ENCODE assay signal across 1 cellular context in the genomic region with DNA sequence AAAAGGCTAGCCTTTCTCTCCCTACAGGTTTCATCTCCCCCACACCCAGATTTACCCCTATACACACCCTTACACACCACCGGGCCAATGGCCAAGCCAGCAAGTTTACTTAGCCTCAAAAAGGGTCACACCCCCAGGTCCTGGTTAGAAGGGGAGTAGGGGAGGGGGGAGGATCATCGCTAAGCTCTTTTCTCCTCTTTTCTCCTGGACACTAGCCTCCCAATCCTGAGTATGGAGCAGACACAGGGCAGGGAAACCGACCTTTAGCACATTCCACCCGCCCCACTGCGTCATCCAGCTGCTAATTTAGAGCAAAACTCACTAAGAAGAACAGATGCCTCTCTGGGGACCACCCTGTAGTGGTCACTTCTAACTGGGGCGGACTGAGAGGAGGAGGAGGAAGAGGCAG.
A peak's percentile ranks its signal among the peaks of the same experiment; 100 is the strongest.
TF ChIP-seq lines count a peak whose summit lies in the region.

No MANE protein-coding gene starts in this region.

TF ChIP-seq in HepG2, 621 proteins besides CTCF, POLR2A, EP300 and RAD21 (continued from another document and continues in another):
- TF ChIP-seq, protein P1, sequence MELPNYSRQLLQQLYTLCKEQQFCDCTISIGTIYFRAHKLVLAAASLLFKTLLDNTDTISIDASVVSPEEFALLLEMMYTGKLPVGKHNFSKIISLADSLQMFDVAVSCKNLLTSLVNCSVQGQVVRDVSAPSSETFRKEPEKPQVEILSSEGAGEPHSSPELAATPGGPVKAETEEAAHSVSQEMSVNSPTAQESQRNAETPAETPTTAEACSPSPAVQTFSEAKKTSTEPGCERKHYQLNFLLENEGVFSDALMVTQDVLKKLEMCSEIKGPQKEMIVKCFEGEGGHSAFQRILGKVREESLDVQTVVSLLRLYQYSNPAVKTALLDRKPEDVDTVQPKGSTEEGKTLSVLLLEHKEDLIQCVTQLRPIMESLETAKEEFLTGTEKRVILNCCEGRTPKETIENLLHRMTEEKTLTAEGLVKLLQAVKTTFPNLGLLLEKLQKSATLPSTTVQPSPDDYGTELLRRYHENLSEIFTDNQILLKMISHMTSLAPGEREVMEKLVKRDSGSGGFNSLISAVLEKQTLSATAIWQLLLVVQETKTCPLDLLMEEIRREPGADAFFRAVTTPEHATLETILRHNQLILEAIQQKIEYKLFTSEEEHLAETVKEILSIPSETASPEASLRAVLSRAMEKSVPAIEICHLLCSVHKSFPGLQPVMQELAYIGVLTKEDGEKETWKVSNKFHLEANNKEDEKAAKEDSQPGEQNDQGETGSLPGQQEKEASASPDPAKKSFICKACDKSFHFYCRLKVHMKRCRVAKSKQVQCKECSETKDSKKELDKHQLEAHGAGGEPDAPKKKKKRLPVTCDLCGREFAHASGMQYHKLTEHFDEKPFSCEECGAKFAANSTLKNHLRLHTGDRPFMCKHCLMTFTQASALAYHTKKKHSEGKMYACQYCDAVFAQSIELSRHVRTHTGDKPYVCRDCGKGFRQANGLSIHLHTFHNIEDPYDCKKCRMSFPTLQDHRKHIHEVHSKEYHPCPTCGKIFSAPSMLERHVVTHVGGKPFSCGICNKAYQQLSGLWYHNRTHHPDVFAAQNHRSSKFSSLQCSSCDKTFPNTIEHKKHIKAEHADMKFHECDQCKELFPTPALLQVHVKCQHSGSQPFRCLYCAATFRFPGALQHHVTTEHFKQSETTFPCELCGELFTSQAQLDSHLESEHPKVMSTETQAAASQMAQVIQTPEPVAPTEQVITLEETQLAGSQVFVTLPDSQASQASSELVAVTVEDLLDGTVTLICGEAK (IDR thresholded peaks at IDR 0.05), result no peak
- TF ChIP-seq, protein P1 (CRISPR knock-in tag; IDR thresholded peaks at IDR 0.05), result no peak
- TF ChIP-seq RNF2 (conservative IDR thresholded peaks at IDR 0.05; ENCODE audit: low read depth) (no peak), ZNF484 (CRISPR knock-in tag; IDR thresholded peaks at IDR 0.05; ENCODE audit: borderline replicate concordance, low read depth) (no peak), ZKSCAN1 (IDR thresholded peaks at IDR 0.05; ENCODE audit: low read length) (no peak), ZBTB10 (CRISPR knock-in tag; IDR thresholded peaks at IDR 0.05; ENCODE audit: borderline replicate concordance) (no peak), CBX2 (IDR thresholded peaks at IDR 0.05; ENCODE audit: low read depth, low read length) (no peak), CBX2 (CRISPR knock-in tag; IDR thresholded peaks at IDR 0.05; ENCODE audit: low read depth) (no peak), THAP11 (CRISPR knock-in tag; IDR thresholded peaks at IDR 0.05) (peak; percentile 23; the same call in 1 of the 2 replicates), SOX6 (IDR thresholded peaks at IDR 0.05) (no peak), SOX6 (CRISPR knock-in tag; IDR thresholded peaks at IDR 0.05) (0 out of 2 replicates have a peak, but pooled peaks have one; percentile 32), RERE (CRISPR knock-in tag; IDR thresholded peaks at IDR 0.05; ENCODE audit: low read depth) (no peak), MXD1 (CRISPR knock-in tag; IDR thresholded peaks at IDR 0.05) (no peak), ZNF703 (CRISPR knock-in tag; IDR thresholded peaks at IDR 0.05; ENCODE audit: borderline replicate concordance) (no peak), ATAD3A (CRISPR knock-in tag; IDR thresholded peaks at IDR 0.05) (no peak), TBP (CRISPR knock-in tag; IDR thresholded peaks at IDR 0.05) (no peak), BORCS8-MEF2B (CRISPR knock-in tag; IDR thresholded peaks at IDR 0.05) (no peak), ZBTB39 (CRISPR knock-in tag; IDR thresholded peaks at IDR 0.05) (no peak), NFYC (CRISPR knock-in tag; IDR thresholded peaks at IDR 0.05) (no peak), HNRNPUL1 (IDR thresholded peaks at IDR 0.05; ENCODE audit: low read depth, low read length) (no peak), TFDP1 (CRISPR knock-in tag; IDR thresholded peaks at IDR 0.05; ENCODE audit: borderline replicate concordance) (no peak), GABPA (IDR thresholded peaks at IDR 0.05; ENCODE audit: low read depth, low read length) (no peak), GABPA (CRISPR knock-in tag; IDR thresholded peaks at IDR 0.05; ENCODE audit: low read depth) (no peak), ZSCAN12 (CRISPR knock-in tag; IDR thresholded peaks at IDR 0.05) (no peak), ZNF326 (CRISPR knock-in tag; IDR thresholded peaks at IDR 0.05; ENCODE audit: borderline replicate concordance) (no peak), FOXK2 (IDR thresholded peaks at IDR 0.05) (no peak), TARDBP (CRISPR knock-in tag; IDR thresholded peaks at IDR 0.05) (0 out of 2 replicates have a peak, but pooled peaks have one; percentile 25)
- TF ChIP-seq, protein P2, sequence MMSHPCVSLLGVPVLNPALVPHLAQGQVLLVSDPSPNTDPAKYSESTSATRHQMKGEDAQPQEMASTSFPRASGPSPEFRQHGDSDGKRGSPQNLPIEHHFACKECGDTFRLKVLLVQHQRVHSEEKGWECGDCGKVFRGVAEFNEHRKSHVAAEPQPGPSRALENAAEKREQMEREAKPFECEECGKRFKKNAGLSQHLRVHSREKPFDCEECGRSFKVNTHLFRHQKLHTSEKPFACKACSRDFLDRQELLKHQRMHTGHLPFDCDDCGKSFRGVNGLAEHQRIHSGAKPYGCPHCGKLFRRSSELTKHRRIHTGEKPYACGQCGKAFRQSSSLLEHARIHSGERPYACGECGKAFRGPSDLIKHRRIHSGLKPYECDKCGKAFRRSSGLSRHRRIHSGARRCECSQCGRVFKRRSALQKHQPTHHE (CRISPR knock-in tag; IDR thresholded peaks at IDR 0.05; ENCODE audit: borderline replicate concordance), result no peak
- TF ChIP-seq, protein P3, sequence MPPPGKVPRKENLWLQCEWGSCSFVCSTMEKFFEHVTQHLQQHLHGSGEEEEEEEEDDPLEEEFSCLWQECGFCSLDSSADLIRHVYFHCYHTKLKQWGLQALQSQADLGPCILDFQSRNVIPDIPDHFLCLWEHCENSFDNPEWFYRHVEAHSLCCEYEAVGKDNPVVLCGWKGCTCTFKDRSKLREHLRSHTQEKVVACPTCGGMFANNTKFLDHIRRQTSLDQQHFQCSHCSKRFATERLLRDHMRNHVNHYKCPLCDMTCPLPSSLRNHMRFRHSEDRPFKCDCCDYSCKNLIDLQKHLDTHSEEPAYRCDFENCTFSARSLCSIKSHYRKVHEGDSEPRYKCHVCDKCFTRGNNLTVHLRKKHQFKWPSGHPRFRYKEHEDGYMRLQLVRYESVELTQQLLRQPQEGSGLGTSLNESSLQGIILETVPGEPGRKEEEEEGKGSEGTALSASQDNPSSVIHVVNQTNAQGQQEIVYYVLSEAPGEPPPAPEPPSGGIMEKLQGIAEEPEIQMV (CRISPR knock-in tag; IDR thresholded peaks at IDR 0.05; ENCODE audit: low read depth), result no peak
